19 cellular contexts compared by ENCODE assay signal in the genomic region with DNA sequence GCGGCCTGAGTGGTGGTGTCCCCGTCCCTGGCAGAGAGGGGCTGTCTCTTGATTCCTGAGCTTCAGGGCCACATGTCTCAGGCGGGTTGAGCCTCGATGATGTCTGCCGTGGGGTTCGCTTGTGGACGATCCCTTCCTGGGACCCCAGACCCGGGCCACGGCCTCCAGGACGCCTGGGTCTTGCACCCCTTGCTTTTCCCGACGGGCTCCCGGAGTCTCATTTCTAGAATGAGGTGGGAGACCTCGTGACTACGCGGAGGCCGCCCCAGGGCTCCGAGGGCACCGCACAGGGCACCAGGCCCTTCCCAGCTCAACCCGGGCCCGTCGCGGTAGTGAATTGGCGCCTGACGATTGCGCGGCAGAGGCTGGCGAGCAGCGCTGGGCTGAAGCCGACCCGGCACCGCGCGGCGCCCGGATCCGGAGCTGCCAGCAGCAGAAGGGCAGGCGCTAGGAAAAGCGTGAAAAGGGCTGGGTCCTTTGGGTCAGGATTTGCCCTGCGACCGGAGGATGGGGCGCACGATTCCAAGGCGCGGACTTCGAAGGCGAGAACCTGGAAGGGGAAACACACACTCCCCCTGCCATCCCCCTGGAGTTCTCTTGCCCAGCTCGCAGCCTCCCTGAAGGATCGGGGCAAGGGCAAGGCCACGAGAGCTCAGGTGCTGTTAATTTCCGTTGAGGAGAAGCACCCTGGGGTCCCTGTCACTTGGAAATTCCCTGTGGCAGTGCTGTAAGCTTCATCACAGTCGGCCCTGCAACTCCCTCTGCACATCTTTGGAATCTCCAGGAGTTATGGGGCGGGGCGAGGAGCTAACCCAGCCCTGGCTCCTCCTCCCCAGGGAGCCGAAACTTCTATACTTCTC. TPM values are rescaled to one million over a fixed set of nuclear protein-coding genes. Genes with fewer than 3 reads are reported as not detected.
DNase-seq lines count a peak whose midpoint lies in the region; ATAC-seq and TF ChIP-seq lines count a peak whose summit lies in the region.
"Had no signal": no experiment of that assay in that cellular context is flagged by ENCODE, and none has a peak within 500 bp of the region (broad histone marks: within the 10 kb centered on the region; RNA-seq: fewer than 3 reads in every experiment).

No MANE protein-coding gene starts in this region.

- DNase-seq in activated CD4-positive, alpha-beta T cell treated with anti-CD3 and anti-CD28 coated beads for 36 hours = peak; percentile 43
- no peak for DNase-seq in activated CD4-positive, alpha-beta T cell treated with anti-CD3 and anti-CD28 coated beads, Interleukin-2, amount 10 ng/mL, durations not matched to agents 24 days and 14 days
- peak; percentile 50 for DNase-seq in RWPE2 (ENCODE audit: low spot score)
- no peak for DNase-seq in smooth muscle cell (lab: John Stamatoyannopoulos, UW; ENCODE audit: unreplicated experiment)
- no peak for DNase-seq in HK-2 (ENCODE audit: unreplicated experiment)
- no peak for DNase-seq in hepatic stellate cell (ENCODE audit: low spot score)
- DNase-seq: activated CD4-positive, alpha-beta T cell treated with anti-CD3 and anti-CD28 coated beads, Interleukin-2, amount 50 U/mL, for 1 hour; esophagus squamous epithelium; hypothalamus; lower lobe of right lung; NCI-H2029 treated with DMSO at 0.1 percent for 48 hours; NCI-H748 treated with DMSO at 0.1 percent for 48 hours; stimulated activated naive CD4-positive, alpha-beta T cell treated with Interleukin-2 at 50 U/mL for 16 hours had no signal

- WGBS in smooth muscle cell (ENCODE audit: low lambda C conversion rate) = 9% methylated on average over 55 of the region's 55 CpGs

- peaks cover 2% of the 10 kb centered on the region for H3K4me1 Mint-ChIP-seq in activated CD4-positive, alpha-beta T cell treated with anti-CD3 and anti-CD28 coated beads for 36 hours
- peaks cover 9% of the 10 kb centered on the region for H3K4me1 Mint-ChIP-seq in activated CD4-positive, alpha-beta T cell treated with anti-CD3 and anti-CD28 coated beads, Interleukin-2, amount 10 ng/mL, durations not matched to agents 24 days and 14 days

- no peak overlapping the region for H3K9ac ChIP-seq in smooth muscle cell (ENCODE audit: low read depth)

- H3K4me2 ChIP-seq in smooth muscle cell = peak overlapping the region; percentile 30

- peak; percentile 49 for ATAC-seq in activated CD4-positive, alpha-beta T cell treated with anti-CD3 and anti-CD28 coated beads for 36 hours
- ATAC-seq in RWPE2 (ENCODE audit: low read depth) (peak; percentile 61), GM19035 (IDR thresholded peaks at IDR 0.05; ENCODE audit: unreplicated experiment) (no peak)
- ATAC-seq: lower lobe of right lung, sciatic nerve had no signal

- H3K36me3 Mint-ChIP-seq in activated CD4-positive, alpha-beta T cell treated with anti-CD3 and anti-CD28 coated beads for 36 hours (ENCODE audit: low read depth) = no peaks in the 10 kb centered on the region
- no peaks in the 10 kb centered on the region for H3K36me3 Mint-ChIP-seq in activated CD4-positive, alpha-beta T cell treated with anti-CD3 and anti-CD28 coated beads, Interleukin-2, amount 10 ng/mL, durations not matched to agents 24 days and 14 days (ENCODE audit: low read depth)

- POLR2A ChIA-PET in activated CD4-positive, alpha-beta T cell treated with anti-CD3 and anti-CD28 coated beads for 36 hours (lab: Charles Lee) = no interaction called here

- no peaks in the 10 kb centered on the region for H4K20me1 ChIP-seq in smooth muscle cell (ENCODE audit: low read depth)

- H3K4me1 ChIP-seq in RWPE2 (ENCODE audit: insufficient read depth, poor library complexity, severe bottlenecking) = no peaks in the 10 kb centered on the region
- no peaks in the 10 kb centered on the region for H3K4me1 ChIP-seq in smooth muscle cell (ENCODE audit: low read depth)
- H3K4me1 ChIP-seq: HAP-1 had no signal

- CTCF ChIA-PET in activated CD4-positive, alpha-beta T cell treated with anti-CD3 and anti-CD28 coated beads for 36 hours (lab: Charles Lee) = interaction anchor here (0.6 to 1.2 kb wide), 5 partner anchors 45 to 125 kb away, joined by 3 to 10 read pairs (median 3); no protein-coding TSS in a partner anchor

- H3K27ac Mint-ChIP-seq in activated CD4-positive, alpha-beta T cell treated with anti-CD3 and anti-CD28 coated beads for 36 hours = no peak overlapping the region
- H3K27ac Mint-ChIP-seq in activated CD4-positive, alpha-beta T cell treated with anti-CD3 and anti-CD28 coated beads, Interleukin-2, amount 10 ng/mL, durations not matched to agents 24 days and 14 days = no peak overlapping the region

- H3K27ac ChIP-seq in RWPE2 (ENCODE audit: poor library complexity, severe bottlenecking) (no peak overlapping the region), smooth muscle cell (ENCODE audit: low read depth) (no peak overlapping the region)
- H3K27ac ChIP-seq: ascending aorta, esophagus squamous epithelium, lower lobe of right lung had no signal

- peaks cover 94% of the 10 kb centered on the region for H3K27me3 ChIP-seq in RWPE2 (ENCODE audit: insufficient read depth, poor library complexity, severe bottlenecking)
- H3K27me3 ChIP-seq in smooth muscle cell (ENCODE audit: low read depth) = peaks cover 99% of the 10 kb centered on the region

- no peaks in the 10 kb centered on the region for H3K9me3 Mint-ChIP-seq in activated CD4-positive, alpha-beta T cell treated with anti-CD3 and anti-CD28 coated beads for 36 hours (ENCODE audit: low read depth)
- H3K9me3 Mint-ChIP-seq in activated CD4-positive, alpha-beta T cell treated with anti-CD3 and anti-CD28 coated beads, Interleukin-2, amount 10 ng/mL, durations not matched to agents 24 days and 14 days = no peaks in the 10 kb centered on the region

- intact Hi-C loops in activated CD4-positive, alpha-beta T cell treated with anti-CD3 and anti-CD28 coated beads for 36 hours (cut with DNase I, micrococcal nuclease) = no loop called here
- intact Hi-C loops in activated CD4-positive, alpha-beta T cell treated with anti-CD3 and anti-CD28 coated beads, Interleukin-2, amount 10 ng/mL, durations not matched to agents 24 days and 14 days (cut with micrococcal nuclease) = no loop called here

- H3K36me3 ChIP-seq in RWPE2 (ENCODE audit: low read depth) (no peaks in the 10 kb centered on the region), smooth muscle cell (ENCODE audit: low read depth) (no peaks in the 10 kb centered on the region)
- H3K36me3 ChIP-seq: ascending aorta, esophagus squamous epithelium, HAP-1, lower lobe of right lung had no signal

- H2AFZ ChIP-seq in smooth muscle cell (ENCODE audit: low read depth) = no peak overlapping the region

- TF ChIP-seq CTCF in RWPE2 (IDR thresholded peaks at IDR 0.05; ENCODE audit: poor library complexity, severe bottlenecking) (no peak), smooth muscle cell (IDR thresholded peaks at IDR 0.05; ENCODE audit: borderline replicate concordance, insufficient read depth, poor library complexity, severe bottlenecking) (no peak)

- no peaks in the 10 kb centered on the region for H3F3A ChIP-seq in smooth muscle cell (ENCODE audit: low read depth)

- H3K4me3 ChIP-seq in RWPE2 (ENCODE audit: severe bottlenecking) (no peak overlapping the region), iPS-18c (ENCODE audit: insufficient read depth, low read depth, low read length) (peak overlapping the region; percentile 40), smooth muscle cell (no peak overlapping the region)
- H3K4me3 ChIP-seq: ascending aorta, HAP-1, lower lobe of right lung had no signal

- H3K79me2 ChIP-seq in smooth muscle cell (ENCODE audit: low read depth) = no peaks in the 10 kb centered on the region

- H3K4me3 Mint-ChIP-seq in activated CD4-positive, alpha-beta T cell treated with anti-CD3 and anti-CD28 coated beads for 36 hours = no peak overlapping the region
- no peak overlapping the region for H3K4me3 Mint-ChIP-seq in activated CD4-positive, alpha-beta T cell treated with anti-CD3 and anti-CD28 coated beads, Interleukin-2, amount 10 ng/mL, durations not matched to agents 24 days and 14 days

- H3K9me3 ChIP-seq in RWPE2 (ENCODE audit: severe bottlenecking) (no peaks in the 10 kb centered on the region), iPS-18c (ENCODE audit: control insufficient read depth, insufficient read depth, low read length) (no peaks in the 10 kb centered on the region), smooth muscle cell (replicated peaks; ENCODE audit: low read depth) (no peaks in the 10 kb centered on the region)
- H3K9me3 ChIP-seq: lower lobe of right lung had no signal

- peaks cover 75% of the 10 kb centered on the region for H3K27me3 Mint-ChIP-seq in activated CD4-positive, alpha-beta T cell treated with anti-CD3 and anti-CD28 coated beads for 36 hours
- peaks cover 82% of the 10 kb centered on the region for H3K27me3 Mint-ChIP-seq in activated CD4-positive, alpha-beta T cell treated with anti-CD3 and anti-CD28 coated beads, Interleukin-2, amount 10 ng/mL, durations not matched to agents 24 days and 14 days

RNA-seq across cellular contexts. Expression of a gene that starts 15.5 kb away (rescaled TPM):
- total RNA-seq in activated CD4-positive, alpha-beta T cell treated with anti-CD3 and anti-CD28 coated beads for 36 hours = not detected
- not detected in 2 replicates for total RNA-seq in activated CD4-positive, alpha-beta T cell treated with anti-CD3 and anti-CD28 coated beads, Interleukin-2, amount 10 ng/mL, durations not matched to agents 24 days and 14 days
- 0.04 TPM in 1 of 2 replicates, not detected in the other for total RNA-seq in smooth muscle cell
- polyA plus RNA-seq in smooth muscle cell = not detected in 2 replicates
- total RNA-seq: ascending aorta, esophagus squamous epithelium, lower lobe of right lung, sciatic nerve had no signal
- polyA plus RNA-seq: neural cell had no signal

Comparison
In these comparisons a context has a peak if more than half of its experiments do, and no peak if none do; other contexts are left out.
1. DNase-seq: peak in activated CD4-positive, alpha-beta T cell treated with anti-CD3 and anti-CD28 coated beads for 36 hours (single experiment) and RWPE2 (single experiment); none in activated CD4-positive, alpha-beta T cell treated with anti-CD3 and anti-CD28 coated beads, Interleukin-2, amount 10 ng/mL, durations not matched to agents 24 days and 14 days (single experiment), smooth muscle cell (single experiment), HK-2 (single experiment) and hepatic stellate cell (single experiment).